ENCODE assay signal across 8 cellular contexts in the genomic region with DNA sequence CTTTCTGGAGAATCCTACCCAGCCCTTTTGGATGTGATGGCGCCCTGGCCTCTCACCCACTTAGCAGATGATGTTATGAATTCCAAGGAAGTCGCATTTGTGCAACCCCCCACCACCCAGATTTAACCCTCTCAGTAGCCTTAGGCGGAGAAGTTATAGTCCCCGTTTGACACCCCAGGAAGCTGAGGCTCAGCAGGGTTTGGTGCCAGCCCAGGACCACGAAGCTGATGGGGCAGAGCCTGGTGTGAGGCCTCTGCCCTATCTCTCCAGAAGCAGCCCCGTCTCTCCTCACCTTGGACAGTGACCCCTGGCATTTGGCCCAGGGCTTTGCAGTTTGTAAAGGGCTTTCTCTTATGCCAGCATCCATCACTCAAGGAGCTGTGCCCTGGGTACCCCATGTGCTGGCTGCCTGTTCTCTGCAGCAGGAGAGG. TPM values are rescaled to one million over a fixed set of nuclear protein-coding genes. Genes with fewer than 3 reads are reported as not detected.
DNase-seq lines count a peak whose midpoint lies in the region; ATAC-seq, FAIRE-seq and TF ChIP-seq lines count a peak whose summit lies in the region.

No MANE protein-coding gene starts in this region.

- H3K23me2 ChIP-seq in H1 (ENCODE audit: low read depth, low read length), result peaks cover 6% of the 10 kb centered on the region; the same call in 1 of the 2 replicates

- no peak overlapping the region for H4K8ac ChIP-seq in H1 (ENCODE audit: extremely low read depth, insufficient read depth, low read length)

- H3K9me3 ChIP-seq in BE2C (no peaks in the 10 kb centered on the region), MM.1S (replicated peaks; ENCODE audit: insufficient read depth, low read length) (no peaks in the 10 kb centered on the region), H1 (ENCODE audit: insufficient read depth in 2 of 2, low read depth in 1 of 2, low read length in 1 of 2) (no peaks in the 10 kb centered on the region)

- no peak overlapping the region for H4K91ac ChIP-seq in H1 (replicated peaks; ENCODE audit: insufficient read length, low read length)

- no peaks in the 10 kb centered on the region for H3F3A ChIP-seq in MM.1S (ENCODE audit: insufficient read depth, low read length)

- no peak for FAIRE-seq in H1 (lab: Jason Lieb, UNC)

- H2BK15ac ChIP-seq in H1 (ENCODE audit: low read length), result no peak overlapping the region

- H2BK12ac ChIP-seq in H1 (ENCODE audit: low read depth, low read length), result no peak overlapping the region

- H2BK120ac ChIP-seq in H1 (replicated peaks; ENCODE audit: low read depth, low read length), result no peak overlapping the region

- TF ChIP-seq EP300 in H1 (IDR thresholded peaks at IDR 0.05; ENCODE audit: borderline replicate concordance in 1 of 2, low read depth in 2 of 2, low read length in 2 of 2), result no peak

- no peak overlapping the region for H2BK5ac ChIP-seq in H1 (ENCODE audit: low read depth, low read length)

- no peak overlapping the region for H3K27ac ChIP-seq in MM.1S (ENCODE audit: low read length)
- no peak overlapping the region for H3K27ac ChIP-seq in H1 (ENCODE audit: low read depth, low read length)

- no peaks in the 10 kb centered on the region for H3K9me2 ChIP-seq in MM.1S (replicated peaks; ENCODE audit: insufficient read depth, low read length)

- no peak overlapping the region for H3K27ac Mint-ChIP-seq in nephron progenitor cell

- no peak for TF ChIP-seq POLR2A in H1 (IDR thresholded peaks at IDR 0.05; ENCODE audit: control extremely low read depth in 1 of 2, low read depth in 2 of 2, low read length in 2 of 2)

- no peaks in the 10 kb centered on the region for H3K36me3 Mint-ChIP-seq in nephron progenitor cell (ENCODE audit: low read depth)

- peaks cover 21% of the 10 kb centered on the region for H3K4me1 ChIP-seq in BE2C
- H3K4me1 ChIP-seq in MM.1S (ENCODE audit: low read length), result peaks cover 5% of the 10 kb centered on the region
- peaks cover 4 to 22% (median 11%) of the 10 kb centered on the region in 4 experiments for H3K4me1 ChIP-seq in H1 (replicated peaks in 1 of 4; ENCODE audit: control insufficient read depth in 3 of 4, insufficient read depth in 4 of 4, low read length in 3 of 4)

- TF ChIP-seq CTCF in BE2C (IDR thresholded peaks at IDR 0.05; ENCODE audit: low read depth, low read length) (no peak), MM.1S (IDR thresholded peaks at IDR 0.05; ENCODE audit: low read length) (no peak), H1 (IDR thresholded peaks at IDR 0.05; ENCODE audit: control extremely low read depth in 1 of 3, insufficient read depth in 1 of 3, low read depth in 1 of 3, low read length in 3 of 3) (no peak), nephron progenitor cell (IDR thresholded peaks at IDR 0.05) (no peak)

- peaks cover 11% of the 10 kb centered on the region for H3K79me2 ChIP-seq in MM.1S (ENCODE audit: low read length)
- peaks cover 0 to 6% of the 10 kb centered on the region in 2 experiments; a peak in 1 of 4 replicates for H3K79me2 ChIP-seq in H1 (ENCODE audit: control insufficient read depth in 1 of 2, insufficient read depth in 2 of 2, low read length in 2 of 2)

- H3K36me3 ChIP-seq in BE2C (no peaks in the 10 kb centered on the region), MM.1S (replicated peaks; ENCODE audit: insufficient read depth, low read length) (no peaks in the 10 kb centered on the region), H1 (ENCODE audit: control insufficient read depth in 2 of 4, insufficient read depth in 4 of 4, low read length in 3 of 4) (no peaks in the 10 kb centered on the region)

- no peak overlapping the region for H3K14ac ChIP-seq in H1 (ENCODE audit: insufficient read length)

- no peak overlapping the region for H2BK20ac ChIP-seq in H1 (ENCODE audit: low read length)

- H3K9ac ChIP-seq in MM.1S (ENCODE audit: low read length), result peak overlapping the region; percentile 37; the same call in 1 of the 2 replicates
- peak overlapping the region in 1 of 4 experiments; percentile 51; a peak in 1 of 7 replicates for H3K9ac ChIP-seq in H1 (replicated peaks in 1 of 4; ENCODE audit: extremely low read depth in 1 of 4, low read depth in 3 of 4, low read length in 3 of 4)

- peak overlapping the region; percentile 90 for H3K4me3 Mint-ChIP-seq in nephron progenitor cell

- POLR2A ChIA-PET in H1 (lab: Charles Lee; ENCODE audit: partially characterized antibody), result interaction anchor here (1.4 to 1.9 kb wide), 3 partner anchors 14 to 57 kb away, joined by 3 to 6 read pairs (median 3); no protein-coding TSS in a partner anchor

- H3K4me3 ChIP-seq in BE2C (ENCODE audit: low read depth, low read length) (peak overlapping the region; percentile 92), MM.1S (ENCODE audit: low read length) (peak overlapping the region; percentile 64), H1 (ENCODE audit: extremely low read depth in 1 of 4, insufficient read depth in 2 of 4, low read depth in 3 of 4, low read length in 4 of 4) (peak overlapping the region; percentile 38 to 94 (median 61); a peak in 5 of 8 replicates)

- H3K4me2 ChIP-seq in MM.1S (ENCODE audit: low read depth, low read length) (peak overlapping the region; percentile 63), H1 (ENCODE audit: insufficient read depth in 1 of 2, low read depth in 2 of 2, low read length in 2 of 2) (peak overlapping the region; percentile 66 to 93)

- 0 out of 2 replicates have a peak, but pooled peaks cover 2% of the 10 kb centered on the region for H3K79me1 ChIP-seq in H1 (ENCODE audit: low read depth, low read length)

- no peak overlapping the region for H2AK5ac ChIP-seq in H1 (ENCODE audit: low read depth, low read length)

- TF ChIP-seq RAD21 in H1 (IDR thresholded peaks at IDR 0.05 in 1 of 2, conservative IDR thresholded peaks at IDR 0.05 in 1 of 2; ENCODE audit: low read depth in 2 of 2, low read length in 2 of 2), result no peak

- 53% methylated on average over 6 of the region's 6 CpGs; no CpG with 5 or more reads in 1 of the 2 experiments for WGBS in H1 (ENCODE audit: extremely low coverage in 1 of 2, insufficient coverage in 1 of 2, insufficient read length in 1 of 2, insufficient replicate concordance in 2 of 2, low coverage in 1 of 2, low lambda C conversion rate in 2 of 2, missing lambda C conversion rate in 1 of 2), 2 experiments

- DNase-seq in BE2C, result no peak
- DNase-seq in MM.1S, result no peak
- DNase-seq in H1 (ENCODE audit: low read depth in 1 of 2, low spot score in 2 of 2), result no peak
- no peak for DNase-seq in nephron progenitor cell
- no peak for DNase-seq in activated effector memory CD4-positive, alpha-beta T cell treated with Interleukin-2 at 50 U/mL for 16 hours
- DNase-seq in Kasumi-1 (lab: John Stamatoyannopoulos, UW), result no peak

- H3K27me3 Mint-ChIP-seq in nephron progenitor cell (ENCODE audit: low read depth, poor library complexity), result peaks cover 37% of the 10 kb centered on the region

- H3K4me1 Mint-ChIP-seq in nephron progenitor cell, result peaks cover 48% of the 10 kb centered on the region

- no peaks in the 10 kb centered on the region for H3K27me3 ChIP-seq in BE2C
- no peaks in the 10 kb centered on the region for H3K27me3 ChIP-seq in MM.1S (replicated peaks; ENCODE audit: insufficient read depth, low read length)
- H3K27me3 ChIP-seq in H1 (replicated peaks in 1 of 4; ENCODE audit: control insufficient read depth in 3 of 4, extremely low read depth in 1 of 4, insufficient read depth in 3 of 4, low read length in 3 of 4), result peaks cover 0 to 4% (median 0%) of the 10 kb centered on the region in 4 experiments; a peak in 1 of 7 replicates

- H3K56ac ChIP-seq in H1 (replicated peaks; ENCODE audit: insufficient read length, low read depth, low read length), result no peak overlapping the region

- CTCF ChIA-PET in H1 (lab: Charles Lee; ENCODE audit: partially characterized antibody), result interaction anchor here (0.6 to 37.7 kb wide), 9 partner anchors 10 to 251 kb away, joined by 3 to 908 read pairs (median 4); no protein-coding TSS in a partner anchor

- no peak overlapping the region for H3K23ac ChIP-seq in H1 (ENCODE audit: insufficient read length)

- H3K4ac ChIP-seq in H1 (replicated peaks; ENCODE audit: insufficient read length, low read depth, low read length), result no peak overlapping the region

- H4K20me1 ChIP-seq in MM.1S (ENCODE audit: insufficient read depth, low read length), result no peaks in the 10 kb centered on the region
- peaks cover 4 to 14% of the 10 kb centered on the region in 2 experiments for H4K20me1 ChIP-seq in H1 (replicated peaks in 1 of 2; ENCODE audit: control insufficient read depth in 1 of 2, insufficient read depth in 2 of 2, low read length in 2 of 2)

- no peak overlapping the region for H2AFZ ChIP-seq in MM.1S (ENCODE audit: low read length)
- H2AFZ ChIP-seq in H1 (ENCODE audit: low read length), result no peak overlapping the region

- no peak for ATAC-seq in GM18511 (IDR thresholded peaks at IDR 0.05; ENCODE audit: unreplicated experiment)
- ATAC-seq in HG02571 (IDR thresholded peaks at IDR 0.05; ENCODE audit: unreplicated experiment), result no peak

- no peaks in the 10 kb centered on the region for H3K9me3 Mint-ChIP-seq in nephron progenitor cell

- no peak overlapping the region for H3K18ac ChIP-seq in H1 (ENCODE audit: extremely low read depth, low read length)

- H4K5ac ChIP-seq in H1 (ENCODE audit: insufficient read length, low read depth, low read length), result no peak overlapping the region

TF ChIP-seq in H1, 55 proteins besides CTCF, POLR2A, EP300 and RAD21 (continues in another document):
- no peak for TF ChIP-seq SP2 (IDR thresholded peaks at IDR 0.05; ENCODE audit: low read length)
- no peak for TF ChIP-seq SP1 (IDR thresholded peaks at IDR 0.05; ENCODE audit: low read depth, low read length)
- TF ChIP-seq NANOG (IDR thresholded peaks at IDR 0.05; ENCODE audit: insufficient read depth, low read depth, low read length, poor library complexity, severe bottlenecking), result no peak
- TF ChIP-seq BACH1 (IDR thresholded peaks at IDR 0.05; ENCODE audit: low read length), result no peak
- TF ChIP-seq CHD1 (IDR thresholded peaks at IDR 0.05; ENCODE audit: low read depth, low read length), result no peak
- TF ChIP-seq, protein P1, sequence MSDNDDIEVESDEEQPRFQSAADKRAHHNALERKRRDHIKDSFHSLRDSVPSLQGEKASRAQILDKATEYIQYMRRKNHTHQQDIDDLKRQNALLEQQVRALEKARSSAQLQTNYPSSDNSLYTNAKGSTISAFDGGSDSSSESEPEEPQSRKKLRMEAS (IDR thresholded peaks at IDR 0.05), result no peak
- no peak for TF ChIP-seq TAF1 (IDR thresholded peaks at IDR 0.05; ENCODE audit: low read depth, low read length)

RNA-seq across cellular contexts. Expression of a gene that starts 1.1 kb away (rescaled TPM):
- polyA plus RNA-seq in BE2C (2012; ENCODE audit: insufficient read depth, insufficient read length, low read depth), result 32.8 TPM
- total RNA-seq in H1 (2021; fragmentation: NEBNext Ultra II Directional; extraction: Animal tissue kit (Norgen Biotek cat#: 25700)), result 29.1 and 34.0 TPM in 2 replicates
- 43.1 and 55.7 TPM in 2 replicates for polyA plus RNA-seq in H1 (2011; rRNA removed)
- polyA plus RNA-seq in H1 (2011; cell fraction: cytosol; rRNA removed), result 24.1 TPM
- polyA plus RNA-seq in H1 (2011; cell fraction: nucleus; rRNA removed), result 61.1 TPM
- polyA plus RNA-seq in H1 (2012, experiment 1 of 2), result 24.6 to 36.6 TPM (median 30.1 TPM) in 4 replicates
- 30.5 TPM for polyA plus RNA-seq in H1 (2012, experiment 2 of 2)
- polyA plus RNA-seq in H1 (2013, experiment 1 of 2), result 46.0 TPM
- polyA plus RNA-seq in H1 (2013, experiment 2 of 2), result 45.6 TPM
- polyA minus RNA-seq in H1 (2011; rRNA and poly(A)+ RNA removed), result 30.6 and 54.0 TPM in 2 replicates
- 20.2 TPM for polyA minus RNA-seq in H1 (2011; cell fraction: cytosol; rRNA and poly(A)+ RNA removed)
- polyA minus RNA-seq in H1 (2011; cell fraction: nucleus; rRNA and poly(A)+ RNA removed), result 24.3 TPM
